In genomic region chr2:27133195-27133875, GRCh38 we compare ENCODE assay signal across 8 cellular contexts. TPM values are rescaled to one million over a fixed set of nuclear protein-coding genes. Genes with fewer than 3 reads are reported as not detected.
DNase-seq lines count a peak whose midpoint lies in the region; ATAC-seq, FAIRE-seq and TF ChIP-seq lines count a peak whose summit lies in the region.

No MANE protein-coding gene starts in this region.

- H3K4me2 ChIP-seq in H1 (ENCODE audit: insufficient read depth in 1 of 2, low read depth in 2 of 2, low read length in 2 of 2) (peak overlapping the region; percentile 61 to 77), neural cell (ENCODE audit: low read length) (peak overlapping the region; percentile 84)

- ATAC-seq in GM21381 (IDR thresholded peaks at IDR 0.05; ENCODE audit: unreplicated experiment): no peak
- no peak for ATAC-seq in HG02973 (IDR thresholded peaks at IDR 0.05; ENCODE audit: unreplicated experiment)

- H3K9ac ChIP-seq in H1 (replicated peaks in 1 of 4; ENCODE audit: extremely low read depth in 1 of 4, low read depth in 3 of 4, low read length in 3 of 4): peak overlapping the region in 3 of 4 experiments; percentile 40 to 69 (median 55); a peak in 6 of 7 replicates
- peak overlapping the region; percentile 86 for H3K9ac ChIP-seq in neural cell (ENCODE audit: low read length)

- H3K23me2 ChIP-seq in H1 (ENCODE audit: low read depth, low read length): peaks cover 2% of the 10 kb centered on the region; the same call in 1 of the 2 replicates

- H3K14ac ChIP-seq in H1 (ENCODE audit: insufficient read length): no peak overlapping the region

- no peak overlapping the region for H3K56ac ChIP-seq in H1 (replicated peaks; ENCODE audit: insufficient read length, low read depth, low read length)

- H3F3A ChIP-seq in neural cell (ENCODE audit: insufficient read depth, low read length, poor library complexity, severe bottlenecking): no peaks in the 10 kb centered on the region

- CTCF ChIA-PET in H1 (lab: Charles Lee; ENCODE audit: partially characterized antibody): interaction anchor here (0.6 to 4.3 kb wide), 43 partner anchors 9 to 170 kb away, joined by 3 to 38 read pairs (median 5); partner anchors contain the start of genes ABHD1, ATRAID, CGREF1 and KHK

- DNase-seq in ELR (ENCODE audit: low read depth): peak; percentile 19
- DNase-seq in SJCRH30: no peak
- DNase-seq in H1 (ENCODE audit: low read depth in 1 of 2, low spot score in 2 of 2): no peak
- DNase-seq in SW 1271 (lab: John Stamatoyannopoulos, UW): no peak
- DNase-seq in central memory CD4-positive, alpha-beta T cell: no peak

- no peak for TF ChIP-seq EP300 in H1 (IDR thresholded peaks at IDR 0.05; ENCODE audit: borderline replicate concordance in 1 of 2, low read depth in 2 of 2, low read length in 2 of 2)
- TF ChIP-seq EP300 in neural cell (conservative IDR thresholded peaks at IDR 0.05; ENCODE audit: poor library complexity, severe bottlenecking): no peak

- H2BK5ac ChIP-seq in H1 (ENCODE audit: low read depth, low read length): peak overlapping the region; percentile 35; the same call in 1 of the 2 replicates

- no peak overlapping the region for H2BK20ac ChIP-seq in H1 (ENCODE audit: low read length)

- no peak overlapping the region for H3K23ac ChIP-seq in H1 (ENCODE audit: insufficient read length)

- H3K27ac ChIP-seq in SJCRH30 (no peak overlapping the region), H1 (ENCODE audit: low read depth, low read length) (no peak overlapping the region), neural cell (ENCODE audit: low read length) (no peak overlapping the region)

- peak overlapping the region; percentile 88 for H3K4me3 ChIP-seq in SJCRH30
- peak overlapping the region; percentile 68 to 91 (median 88) for H3K4me3 ChIP-seq in H1 (ENCODE audit: extremely low read depth in 1 of 4, insufficient read depth in 2 of 4, low read depth in 3 of 4, low read length in 4 of 4)
- peak overlapping the region; percentile 100 for H3K4me3 ChIP-seq in neural cell (ENCODE audit: low read length)

- no peak overlapping the region for H2BK120ac ChIP-seq in H1 (replicated peaks; ENCODE audit: low read depth, low read length)

- TF ChIP-seq CTCF in H1 (IDR thresholded peaks at IDR 0.05; ENCODE audit: control extremely low read depth in 1 of 3, insufficient read depth in 1 of 3, low read depth in 1 of 3, low read length in 3 of 3) (no peak), neural cell (IDR thresholded peaks at IDR 0.05; ENCODE audit: poor library complexity, severe bottlenecking) (no peak)

- 68% methylated on average over 14 of the region's 14 CpGs; no CpG with 5 or more reads in 1 of the 2 experiments for WGBS in H1 (ENCODE audit: extremely low coverage in 1 of 2, insufficient coverage in 1 of 2, insufficient read length in 1 of 2, insufficient replicate concordance in 2 of 2, low coverage in 1 of 2, low lambda C conversion rate in 2 of 2, missing lambda C conversion rate in 1 of 2), 2 experiments

- H3K4ac ChIP-seq in H1 (replicated peaks; ENCODE audit: insufficient read length, low read depth, low read length): no peak overlapping the region

- H3K79me2 ChIP-seq in H1 (ENCODE audit: control insufficient read depth in 1 of 2, insufficient read depth in 2 of 2, low read length in 2 of 2) (peaks cover 0 to 15% of the 10 kb centered on the region in 2 experiments; a peak in 2 of 4 replicates), neural cell (replicated peaks; ENCODE audit: insufficient read depth, low read length) (peaks cover 4% of the 10 kb centered on the region)

- TF ChIP-seq RAD21 in H1 (IDR thresholded peaks at IDR 0.05 in 1 of 2, conservative IDR thresholded peaks at IDR 0.05 in 1 of 2; ENCODE audit: low read depth in 2 of 2, low read length in 2 of 2) (no peak), neural cell (conservative IDR thresholded peaks at IDR 0.05) (no peak)

- H2AK5ac ChIP-seq in H1 (ENCODE audit: low read depth, low read length): no peak overlapping the region

- H4K20me1 ChIP-seq in H1 (replicated peaks in 1 of 2; ENCODE audit: control insufficient read depth in 1 of 2, insufficient read depth in 2 of 2, low read length in 2 of 2) (peaks cover 8 to 14% of the 10 kb centered on the region in 2 experiments), neural cell (ENCODE audit: insufficient read depth) (no peaks in the 10 kb centered on the region)

- H3K36me3 ChIP-seq in SJCRH30: peaks cover 6% of the 10 kb centered on the region; the same call in 1 of the 2 replicates
- H3K36me3 ChIP-seq in H1 (ENCODE audit: control insufficient read depth in 2 of 4, insufficient read depth in 4 of 4, low read length in 3 of 4): peaks cover 2 to 26% (median 16%) of the 10 kb centered on the region in 4 experiments; a peak in 6 of 8 replicates
- no peaks in the 10 kb centered on the region for H3K36me3 ChIP-seq in neural cell (ENCODE audit: insufficient read depth, low read length)

- no peak overlapping the region for H4K5ac ChIP-seq in H1 (ENCODE audit: insufficient read length, low read depth, low read length)

- FAIRE-seq in H1 (lab: Jason Lieb, UNC): no peak

- H3K9me3 ChIP-seq in SJCRH30 (replicated peaks): no peaks in the 10 kb centered on the region
- no peaks in the 10 kb centered on the region for H3K9me3 ChIP-seq in H1 (ENCODE audit: insufficient read depth in 2 of 2, low read depth in 1 of 2, low read length in 1 of 2)
- no peaks in the 10 kb centered on the region for H3K9me3 ChIP-seq in neural cell (ENCODE audit: low read length)

- peaks cover 6% of the 10 kb centered on the region; the same call in 1 of the 2 replicates for H3K4me1 ChIP-seq in SJCRH30
- peaks cover 0 to 4% (median 3%) of the 10 kb centered on the region in 4 experiments; a peak in 5 of 7 replicates for H3K4me1 ChIP-seq in H1 (replicated peaks in 1 of 4; ENCODE audit: control insufficient read depth in 3 of 4, insufficient read depth in 4 of 4, low read length in 3 of 4)

- no peak overlapping the region for H3K18ac ChIP-seq in H1 (ENCODE audit: extremely low read depth, low read length)

- no peak for TF ChIP-seq POLR2A in H1 (IDR thresholded peaks at IDR 0.05; ENCODE audit: control extremely low read depth in 1 of 2, low read depth in 2 of 2, low read length in 2 of 2)

- H2BK12ac ChIP-seq in H1 (ENCODE audit: low read depth, low read length): no peak overlapping the region

- no peaks in the 10 kb centered on the region for H3K9me2 ChIP-seq in neural cell (ENCODE audit: insufficient read depth, low read length)

- H4K91ac ChIP-seq in H1 (replicated peaks; ENCODE audit: insufficient read length, low read length): no peak overlapping the region

- POLR2A ChIA-PET in H1 (lab: Charles Lee; ENCODE audit: partially characterized antibody): interaction anchor here (0.6 to 2.3 kb wide), 21 partner anchors 7 to 113 kb away, joined by 3 to 24 read pairs (median 3); partner anchors contain the start of genes ABHD1, ATRAID, CAD and CGREF1

- H3K79me1 ChIP-seq in H1 (ENCODE audit: low read depth, low read length): peaks cover 4% of the 10 kb centered on the region

- H3K27me3 ChIP-seq in SJCRH30 (0 out of 2 replicates have a peak, but pooled peaks cover 3% of the 10 kb centered on the region), H1 (replicated peaks in 1 of 4; ENCODE audit: control insufficient read depth in 3 of 4, extremely low read depth in 1 of 4, insufficient read depth in 3 of 4, low read length in 3 of 4) (no peaks in the 10 kb centered on the region), neural cell (ENCODE audit: insufficient read depth, low read depth, low read length) (no peaks in the 10 kb centered on the region)

- H4K8ac ChIP-seq in H1 (ENCODE audit: extremely low read depth, insufficient read depth, low read length): no peak overlapping the region

- H2BK15ac ChIP-seq in H1 (ENCODE audit: low read length): no peak overlapping the region

- H2AFZ ChIP-seq in H1 (ENCODE audit: low read length) (no peak overlapping the region; the same call in 1 of the 2 replicates), neural cell (ENCODE audit: low read depth, low read length) (no peak overlapping the region)

RNA-seq across cellular contexts. Expression of gene PREB, which starts 1.1 kb away (rescaled TPM):
- total RNA-seq in SJCRH30 (2014; rRNA removed; shearing (Covaris generic)): 62.3 and 64.8 TPM in 2 replicates
- total RNA-seq in H1 (2021; fragmentation: NEBNext Ultra II Directional; extraction: Animal tissue kit (Norgen Biotek cat#: 25700)): 51.2 and 54.1 TPM in 2 replicates
- polyA plus RNA-seq in H1 (2011; rRNA removed) (72.2 and 74.4 TPM in 2 replicates), neural cell (121 and 123 TPM in 2 replicates)
- 71.6 TPM for polyA plus RNA-seq in H1 (2011; cell fraction: cytosol; rRNA removed)
- 92.0 TPM for polyA plus RNA-seq in H1 (2011; cell fraction: nucleus; rRNA removed)
- 36.7 to 55.6 TPM (median 49.3 TPM) in 4 replicates for polyA plus RNA-seq in H1 (2012, experiment 1 of 2)
- 69.2 TPM for polyA plus RNA-seq in H1 (2012, experiment 2 of 2)
- 37.6 TPM for polyA plus RNA-seq in H1 (2013, experiment 1 of 2)
- polyA plus RNA-seq in H1 (2013, experiment 2 of 2): 36.8 TPM
- polyA minus RNA-seq in H1 (2011; rRNA and poly(A)+ RNA removed): 87.7 and 101 TPM in 2 replicates
- 21.7 TPM for polyA minus RNA-seq in H1 (2011; cell fraction: cytosol; rRNA and poly(A)+ RNA removed)
- polyA minus RNA-seq in H1 (2011; cell fraction: nucleus; rRNA and poly(A)+ RNA removed): 27.5 TPM
- polyA minus RNA-seq in neural cell: 44.3 and 54.2 TPM in 2 replicates

RNA-seq across cellular contexts. Expression of gene PRR30, which starts 5.9 kb away (rescaled TPM):
- total RNA-seq in SJCRH30 (2014; rRNA removed; shearing (Covaris generic)): not detected in 2 replicates
- total RNA-seq in H1 (2021; fragmentation: NEBNext Ultra II Directional; extraction: Animal tissue kit (Norgen Biotek cat#: 25700)): not detected in 2 replicates
- polyA plus RNA-seq in H1 (2011; rRNA removed): not detected in 2 replicates
- polyA plus RNA-seq in H1 (2011; cell fraction: cytosol; rRNA removed): not detected
- polyA plus RNA-seq in H1 (2011; cell fraction: nucleus; rRNA removed): not detected
- not detected in 4 replicates for polyA plus RNA-seq in H1 (2012, experiment 1 of 2)
- polyA plus RNA-seq in H1 (2012, experiment 2 of 2): not detected
- not detected for polyA plus RNA-seq in H1 (2013, experiment 1 of 2)
- not detected for polyA plus RNA-seq in H1 (2013, experiment 2 of 2)
- polyA minus RNA-seq in H1 (2011; rRNA and poly(A)+ RNA removed): not detected in 2 replicates
- polyA minus RNA-seq in H1 (2011; cell fraction: cytosol; rRNA and poly(A)+ RNA removed): not detected
- polyA minus RNA-seq in H1 (2011; cell fraction: nucleus; rRNA and poly(A)+ RNA removed): not detected
- polyA plus RNA-seq in neural cell: not detected in 2 replicates
- polyA minus RNA-seq in neural cell: not detected in 2 replicates

RNA-seq across cellular contexts. Expression of gene ABHD1, which starts 9.7 kb away (rescaled TPM):
- total RNA-seq in SJCRH30 (2014; rRNA removed; shearing (Covaris generic)): not detected in 2 replicates
- total RNA-seq in H1 (2021; fragmentation: NEBNext Ultra II Directional; extraction: Animal tissue kit (Norgen Biotek cat#: 25700)): 0.20 and 0.50 TPM in 2 replicates
- polyA plus RNA-seq in H1 (2011; rRNA removed) (0.88 and 1.1 TPM in 2 replicates), neural cell (not detected in 2 replicates)
- polyA plus RNA-seq in H1 (2011; cell fraction: cytosol; rRNA removed): 0.70 TPM
- polyA plus RNA-seq in H1 (2011; cell fraction: nucleus; rRNA removed): 0.94 TPM
- polyA plus RNA-seq in H1 (2012, experiment 1 of 2): 0.35 to 0.93 TPM (median 0.38 TPM) in 4 replicates
- not detected for polyA plus RNA-seq in H1 (2012, experiment 2 of 2)
- polyA plus RNA-seq in H1 (2013, experiment 1 of 2): 0.26 TPM
- 0.15 TPM for polyA plus RNA-seq in H1 (2013, experiment 2 of 2)
- 0.28 and 0.78 TPM in 2 replicates for polyA minus RNA-seq in H1 (2011; rRNA and poly(A)+ RNA removed)
- not detected for polyA minus RNA-seq in H1 (2011; cell fraction: cytosol; rRNA and poly(A)+ RNA removed)
- polyA minus RNA-seq in H1 (2011; cell fraction: nucleus; rRNA and poly(A)+ RNA removed): 0.80 TPM
- polyA minus RNA-seq in neural cell: not detected in 2 replicates

RNA-seq across cellular contexts. Expression of gene CGREF1, which starts 14.4 kb away (rescaled TPM):
- total RNA-seq in SJCRH30 (2014; rRNA removed; shearing (Covaris generic)): 0.08 TPM in 1 of 2 replicates, not detected in the other
- total RNA-seq in H1 (2021; fragmentation: NEBNext Ultra II Directional; extraction: Animal tissue kit (Norgen Biotek cat#: 25700)): 3.4 and 3.5 TPM in 2 replicates
- 2.5 and 3.7 TPM in 2 replicates for polyA plus RNA-seq in H1 (2011; rRNA removed)
- 3.6 TPM for polyA plus RNA-seq in H1 (2011; cell fraction: cytosol; rRNA removed)
- 4.3 TPM for polyA plus RNA-seq in H1 (2011; cell fraction: nucleus; rRNA removed)
- 2.3 to 4.1 TPM (median 3.1 TPM) in 4 replicates for polyA plus RNA-seq in H1 (2012, experiment 1 of 2)
- polyA plus RNA-seq in H1 (2012, experiment 2 of 2): 1.6 TPM
- 6.9 TPM for polyA plus RNA-seq in H1 (2013, experiment 1 of 2)
- 7.4 TPM for polyA plus RNA-seq in H1 (2013, experiment 2 of 2)
- 2.1 and 2.7 TPM in 2 replicates for polyA minus RNA-seq in H1 (2011; rRNA and poly(A)+ RNA removed)
- 2.7 TPM for polyA minus RNA-seq in H1 (2011; cell fraction: cytosol; rRNA and poly(A)+ RNA removed)
- polyA minus RNA-seq in H1 (2011; cell fraction: nucleus; rRNA and poly(A)+ RNA removed): 1.00 TPM
- polyA plus RNA-seq in neural cell: 24.5 and 33.7 TPM in 2 replicates
- polyA minus RNA-seq in neural cell: 16.3 and 18.9 TPM in 2 replicates

RNA-seq across cellular contexts. Expression of gene TCF23, which starts 15.5 kb away (rescaled TPM):
- total RNA-seq in SJCRH30 (2014; rRNA removed; shearing (Covaris generic)): not detected in 2 replicates
- not detected in 2 replicates for total RNA-seq in H1 (2021; fragmentation: NEBNext Ultra II Directional; extraction: Animal tissue kit (Norgen Biotek cat#: 25700))
- polyA plus RNA-seq in H1 (2011; rRNA removed) (0.02 TPM in 2 replicates), neural cell (not detected in 2 replicates)
- 0.04 TPM for polyA plus RNA-seq in H1 (2011; cell fraction: cytosol; rRNA removed)
- polyA plus RNA-seq in H1 (2011; cell fraction: nucleus; rRNA removed): 0.03 TPM
- polyA plus RNA-seq in H1 (2012, experiment 1 of 2): 0.07 TPM in 1 of 4 replicates, not detected in the others
- polyA plus RNA-seq in H1 (2012, experiment 2 of 2): not detected
- polyA plus RNA-seq in H1 (2013, experiment 1 of 2): not detected
- under 0.01 TPM for polyA plus RNA-seq in H1 (2013, experiment 2 of 2)
- polyA minus RNA-seq in H1 (2011; rRNA and poly(A)+ RNA removed): not detected in 2 replicates
- polyA minus RNA-seq in H1 (2011; cell fraction: cytosol; rRNA and poly(A)+ RNA removed): not detected
- polyA minus RNA-seq in H1 (2011; cell fraction: nucleus; rRNA and poly(A)+ RNA removed): not detected
- polyA minus RNA-seq in neural cell: not detected in 2 replicates
